11 cellular contexts compared by ENCODE assay signal in genomic region chr6:118485601-118486550, GRCh38.
DNase-seq lines count a peak whose midpoint lies in the region; ATAC-seq and TF ChIP-seq lines count a peak whose summit lies in the region.
"Had no signal": no experiment of that assay in that cellular context is flagged by ENCODE, and none has a peak within 500 bp of the region (broad histone marks: within the 10 kb centered on the region; RNA-seq: fewer than 3 reads in every experiment).

No MANE protein-coding gene starts in this region.

- H3K27me3 ChIP-seq in uterus (no peaks in the 10 kb centered on the region), endodermal cell (ENCODE audit: control insufficient read depth, insufficient read depth, low read length, poor library complexity, severe bottlenecking) (no peaks in the 10 kb centered on the region)
- H3K27me3 ChIP-seq: BLaER1 had no signal

- H3K4me3 Mint-ChIP-seq in activated T-helper 2 cell treated with anti-CD3 and anti-CD28 coated beads, Interferon-gamma antibody, Interleukin-2, Interleukin-4, amounts not matched to agents 10 μg/mL and 5 μg/mL and 100 μg/mL, durations not matched to agents 14 hours and 24 hours and 36 hours (ENCODE audit: low read depth) = no peak overlapping the region
- H3K4me3 Mint-ChIP-seq in endodermal cell = no peak overlapping the region
- H3K4me3 Mint-ChIP-seq: memory B cell had no signal

- H3K36me3 ChIP-seq in uterus (no peaks in the 10 kb centered on the region), endodermal cell (ENCODE audit: control insufficient read depth, insufficient read depth, low read length) (no peaks in the 10 kb centered on the region)

- DNase-seq in COLO829 (ENCODE audit: low spot score) = peak; percentile 48
- no peak for DNase-seq in activated T-helper 2 cell treated with anti-CD3 and anti-CD28 coated beads, Interferon-gamma antibody, Interleukin-2, Interleukin-4, amounts not matched to agents 10 μg/mL and 5 μg/mL and 100 μg/mL, durations not matched to agents 14 hours and 24 hours and 36 hours (ENCODE audit: low spot score)
- no peak for DNase-seq in uterus
- DNase-seq in endodermal cell = no peak
- no peak for DNase-seq in CD1c-positive myeloid dendritic cell (ENCODE audit: extremely low spot score)
- DNase-seq in stimulated activated CD4-positive, alpha-beta T cell treated with anti-CD3 and anti-CD28 coated beads, Interleukin-12 subunit alpha, Interleukin-12 subunit beta, amount 100 ng/mL, for 4 hours = no peak
- DNase-seq: stimulated activated CD4-positive, alpha-beta T cell treated with anti-CD3 and anti-CD28 coated beads, Interleukin-4, amount 100 ng/mL, for 1 hour had no signal

- intact Hi-C loops in activated T-helper 2 cell treated with anti-CD3 and anti-CD28 coated beads, Interferon-gamma antibody, Interleukin-2, Interleukin-4, amounts not matched to agents 10 μg/mL and 5 μg/mL and 100 μg/mL, durations not matched to agents 14 hours and 24 hours and 36 hours (cut with micrococcal nuclease) = loop anchor here (10.0 kb wide), 1 partner anchor 319 kb away; no protein-coding TSS in a partner anchor
- intact Hi-C loops in uterus (cut with DNase I; ENCODE audit: low total_unique reads) = no loop called here

- peaks cover 0 to 7% of the 10 kb centered on the region in 2 donors for H3K9me3 ChIP-seq in uterus
- H3K9me3 ChIP-seq in endodermal cell (ENCODE audit: control insufficient read depth, low read length) = peaks cover 32% of the 10 kb centered on the region

- no peak for TF ChIP-seq POLR2A in uterus (IDR thresholded peaks at IDR 0.05)

- H3K27ac Mint-ChIP-seq in activated T-helper 2 cell treated with anti-CD3 and anti-CD28 coated beads, Interferon-gamma antibody, Interleukin-2, Interleukin-4, amounts not matched to agents 10 μg/mL and 5 μg/mL and 100 μg/mL, durations not matched to agents 14 hours and 24 hours and 36 hours = peak overlapping the region; percentile 14
- no peak overlapping the region for H3K27ac Mint-ChIP-seq in endodermal cell
- H3K27ac Mint-ChIP-seq: memory B cell had no signal

- peak; percentile 94 for ATAC-seq in GM19043 (IDR thresholded peaks at IDR 0.05; ENCODE audit: low read depth, unreplicated experiment)
- peak; percentile 96 for ATAC-seq in HG02885 (IDR thresholded peaks at IDR 0.05; ENCODE audit: poor library complexity, unreplicated experiment)

- H3K27ac ChIP-seq in uterus (no peak overlapping the region), endodermal cell (ENCODE audit: low read depth, low read length) (no peak overlapping the region)
- H3K27ac ChIP-seq: BLaER1 had no signal

- peaks cover 20% of the 10 kb centered on the region for H3K4me1 Mint-ChIP-seq in activated T-helper 2 cell treated with anti-CD3 and anti-CD28 coated beads, Interferon-gamma antibody, Interleukin-2, Interleukin-4, amounts not matched to agents 10 μg/mL and 5 μg/mL and 100 μg/mL, durations not matched to agents 14 hours and 24 hours and 36 hours (ENCODE audit: low read depth)
- peaks cover 12% of the 10 kb centered on the region for H3K4me1 Mint-ChIP-seq in endodermal cell

- H3K36me3 Mint-ChIP-seq in activated T-helper 2 cell treated with anti-CD3 and anti-CD28 coated beads, Interferon-gamma antibody, Interleukin-2, Interleukin-4, amounts not matched to agents 10 μg/mL and 5 μg/mL and 100 μg/mL, durations not matched to agents 14 hours and 24 hours and 36 hours (ENCODE audit: low read depth) = peaks cover 80% of the 10 kb centered on the region
- peaks cover 23% of the 10 kb centered on the region for H3K36me3 Mint-ChIP-seq in endodermal cell (ENCODE audit: low read depth)

- H3K9me3 Mint-ChIP-seq in activated T-helper 2 cell treated with anti-CD3 and anti-CD28 coated beads, Interferon-gamma antibody, Interleukin-2, Interleukin-4, amounts not matched to agents 10 μg/mL and 5 μg/mL and 100 μg/mL, durations not matched to agents 14 hours and 24 hours and 36 hours = peaks cover 37% of the 10 kb centered on the region
- H3K9me3 Mint-ChIP-seq in endodermal cell = peaks cover 24% of the 10 kb centered on the region

- H3K4me1 ChIP-seq in uterus (no peaks in the 10 kb centered on the region), endodermal cell (ENCODE audit: control insufficient read depth, insufficient read depth, low read length) (no peaks in the 10 kb centered on the region)
- H3K4me1 ChIP-seq: BLaER1 had no signal

- H3K4me3 ChIP-seq in uterus = no peak overlapping the region
- no peak overlapping the region for H3K4me3 ChIP-seq in endodermal cell (ENCODE audit: low read length)
- H3K4me3 ChIP-seq: BLaER1 had no signal

- WGBS in endodermal cell (ENCODE audit: insufficient coverage in 1 of 2, insufficient read length in 1 of 2), 2 experiments = 81% methylated on average over 2 of the region's 2 CpGs; no CpG with 5 or more reads in 1 of the 2 experiments

- TF ChIP-seq CTCF in uterus (IDR thresholded peaks at IDR 0.05) = no peak
- no peak for TF ChIP-seq CTCF in endodermal cell (conservative IDR thresholded peaks at IDR 0.05)

- H3K9ac ChIP-seq in endodermal cell (ENCODE audit: extremely low read depth, low read length, poor library complexity, severe bottlenecking) = no peak overlapping the region
- H3K9ac ChIP-seq: BLaER1 had no signal

- H3K27me3 Mint-ChIP-seq in activated T-helper 2 cell treated with anti-CD3 and anti-CD28 coated beads, Interferon-gamma antibody, Interleukin-2, Interleukin-4, amounts not matched to agents 10 μg/mL and 5 μg/mL and 100 μg/mL, durations not matched to agents 14 hours and 24 hours and 36 hours (ENCODE audit: low read depth) = no peaks in the 10 kb centered on the region
- H3K27me3 Mint-ChIP-seq in endodermal cell (ENCODE audit: insufficient read depth) = no peaks in the 10 kb centered on the region
- H3K27me3 Mint-ChIP-seq: memory B cell had no signal
